19 cellular contexts compared by ENCODE assay signal in genomic region chr16:254461-254860, GRCh38. TPM values are rescaled to one million over a fixed set of nuclear protein-coding genes. Genes with fewer than 3 reads are reported as not detected.
"Had no signal": no experiment of that assay in that cellular context is flagged by ENCODE, and none has a peak within 500 bp of the region (broad histone marks: within the 10 kb centered on the region; RNA-seq: fewer than 3 reads in every experiment).

No MANE protein-coding gene starts in this region.

- H3K4me3 ChIP-seq: dorsolateral prefrontal cortex, sigmoid colon, skin epidermis had no signal

- DNase-seq: cortex of kidney; dorsolateral prefrontal cortex; effector memory CD4-positive, alpha-beta T cell; heart left ventricle; hippocampal formation; mesendoderm; posterior cingulate gyrus; sigmoid colon; stimulated activated CD4-positive, alpha-beta T cell treated with anti-CD3 and anti-CD28 coated beads, Interleukin-12 subunit alpha, Interleukin-12 subunit beta, amount 100 ng/mL, for 4 hours; stimulated activated naive CD4-positive, alpha-beta T cell treated with Interleukin-2 at 50 U/mL for 16 hours; trophoblast cell had no signal

- H3K9me3 Mint-ChIP-seq: naive thymus-derived CD8-positive, alpha-beta T cell had no signal

- ATAC-seq: esophagus mucosa, heart left ventricle had no signal

- H3K4me1 ChIP-seq: sigmoid colon had no signal

- H3K27me3 Mint-ChIP-seq: naive thymus-derived CD8-positive, alpha-beta T cell had no signal

- H3K9me3 ChIP-seq: heart left ventricle, neutrophil, sigmoid colon had no signal

- H3K27me3 ChIP-seq: dorsolateral prefrontal cortex, heart left ventricle, neutrophil, sigmoid colon had no signal

- H3K27ac ChIP-seq: dorsolateral prefrontal cortex, heart left ventricle, sigmoid colon, skin epidermis had no signal

RNA-seq across cellular contexts. Expression of gene RGS11, which starts 21.3 kb away (rescaled TPM):
- total RNA-seq: kidney epithelial cell; mononuclear cell; naive thymus-derived CD8-positive, alpha-beta T cell had no signal

RNA-seq across cellular contexts. Expression of gene ARHGDIG, which starts 25.9 kb away (rescaled TPM):
- total RNA-seq: esophagus mucosa, mononuclear cell had no signal

RNA-seq across cellular contexts. Expression of gene PDIA2, which starts 28.5 kb away (rescaled TPM):
- total RNA-seq: esophagus mucosa, kidney epithelial cell, lung microvascular endothelial cell, mononuclear cell, osteocyte had no signal
